26 cellular contexts compared by ENCODE assay signal in genomic region chr10:44779511-44779910, GRCh38.
"Had no signal": no experiment of that assay in that cellular context is flagged by ENCODE, and none has a peak within 500 bp of the region (broad histone marks: within the 10 kb centered on the region; RNA-seq: fewer than 3 reads in every experiment).

No MANE protein-coding gene starts in this region.

- H3K27ac ChIP-seq: brain microvascular endothelial cell, SJSA1 had no signal

- DNase-seq: activated CD4-positive, alpha-beta memory T cell treated with anti-CD3 and anti-CD28 coated beads for 36 hours; activated CD4-positive, alpha-beta T cell treated with anti-CD3 and anti-CD28 coated beads for 4 hours; activated CD4-positive, alpha-beta T cell treated with anti-CD3 and anti-CD28 coated beads, Interleukin-2, amount 50 U/mL, for 1 hour; activated CD8-positive, alpha-beta memory T cell treated with anti-CD3 and anti-CD28 coated beads, Interleukin-2, amount 50 U/mL, for 4 hours; activated effector memory CD4-positive, alpha-beta T cell treated with Interleukin-2 at 50 U/mL for 16 hours; activated naive CD4-positive, alpha-beta T cell treated with anti-CD3 and anti-CD28 coated beads, Interleukin-2, amount 50 U/mL, for 16 hours; activated naive CD8-positive, alpha-beta T cell treated with anti-CD3 and anti-CD28 coated beads for 36 hours; activated T-cell treated with anti-CD3 and anti-CD28 coated beads for 4 hours; activated T-cell treated with anti-CD3 and anti-CD28 coated beads, Interleukin-2, amount 50 U/mL, for 48 hours; amniotic stem cell; aorta; brain microvascular endothelial cell; Karpas-422; KBM-7; NCI-H1105 treated with DMSO at 0.1 percent for 48 hours; NCI-H1436 treated with DMSO at 0.1 percent for 48 hours; NCI-H1694 treated with DMSO at 0.1 percent for 48 hours; NCI-H2029; NCI-H345; NCI-H524 treated with DMSO at 0.1 percent for 48 hours; SHP77; SK-N-SH had no signal

- ATAC-seq: activated CD4-positive, CD25-positive, alpha-beta regulatory T cell treated with anti-CD3 and anti-CD28 coated beads, Interleukin-2, amount 50 U/mL, for 24 hours; Panc1; WTC11 had no signal

- H3K9me3 ChIP-seq: SJSA1, SK-N-SH had no signal

- H3K27me3 ChIP-seq: brain microvascular endothelial cell had no signal

- H3K4me3 ChIP-seq: SJSA1 had no signal

- H3K36me3 ChIP-seq: brain microvascular endothelial cell, SJSA1 had no signal

- H3K4me1 ChIP-seq: SJSA1 had no signal
